Comparison of ENCODE assay signal across 13 cellular contexts in genomic region chr6:47073125-47074110, GRCh38. TPM values are rescaled to one million over a fixed set of nuclear protein-coding genes. Genes with fewer than 3 reads are reported as not detected.
DNase-seq lines count a peak whose midpoint lies in the region; TF ChIP-seq lines count a peak whose summit lies in the region.
"Had no signal": no experiment of that assay in that cellular context is flagged by ENCODE, and none has a peak within 500 bp of the region (broad histone marks: within the 10 kb centered on the region; RNA-seq: fewer than 3 reads in every experiment).

No MANE protein-coding gene starts in this region.

- 91% methylated on average over 5 of the region's 5 CpGs for WGBS in smooth muscle cell (ENCODE audit: low lambda C conversion rate)

- peak; percentile 53 for TF ChIP-seq CTCF in OCI-LY1 (IDR thresholded peaks at IDR 0.05; ENCODE audit: low read length)
- peak; percentile 33 for TF ChIP-seq CTCF in fibroblast of mammary gland (conservative IDR thresholded peaks at IDR 0.05; ENCODE audit: control insufficient read depth, insufficient read depth, low read depth, low read length)
- peak; percentile 40 for TF ChIP-seq CTCF in smooth muscle cell (IDR thresholded peaks at IDR 0.05; ENCODE audit: borderline replicate concordance, insufficient read depth, poor library complexity, severe bottlenecking)

- H4K20me1 ChIP-seq in OCI-LY1 (ENCODE audit: insufficient read depth, low read length) (no peaks in the 10 kb centered on the region), smooth muscle cell (ENCODE audit: low read depth) (no peaks in the 10 kb centered on the region)

- H3K27ac ChIP-seq in OCI-LY1 (ENCODE audit: low read depth, low read length, poor library complexity, severe bottlenecking) (no peak overlapping the region), smooth muscle cell (ENCODE audit: low read depth) (no peak overlapping the region)
- H3K27ac ChIP-seq: stomach had no signal

- H3K9me3 ChIP-seq in OCI-LY1 (ENCODE audit: low read length) (no peaks in the 10 kb centered on the region), smooth muscle cell (replicated peaks; ENCODE audit: low read depth) (no peaks in the 10 kb centered on the region)
- H3K9me3 ChIP-seq: stomach had no signal

- H3F3A ChIP-seq in OCI-LY1 (ENCODE audit: insufficient read depth, low read length) (no peaks in the 10 kb centered on the region), smooth muscle cell (ENCODE audit: low read depth) (peaks cover 18% of the 10 kb centered on the region)

- no peak overlapping the region for H3K4me2 ChIP-seq in OCI-LY1 (ENCODE audit: low read length)
- H3K4me2 ChIP-seq in smooth muscle cell, result no peak overlapping the region

- H3K4me3 ChIP-seq in OCI-LY1 (ENCODE audit: low read depth, low read length, poor library complexity, severe bottlenecking), result no peak overlapping the region
- no peak overlapping the region for H3K4me3 ChIP-seq in fibroblast of mammary gland (ENCODE audit: control insufficient read depth, low read depth, low read length)
- H3K4me3 ChIP-seq in smooth muscle cell, result no peak overlapping the region
- H3K4me3 ChIP-seq: stomach had no signal

- H3K4me1 ChIP-seq in OCI-LY1 (ENCODE audit: insufficient read depth, low read length, severe bottlenecking) (no peaks in the 10 kb centered on the region), smooth muscle cell (ENCODE audit: low read depth) (peaks cover 19% of the 10 kb centered on the region)

- no peaks in the 10 kb centered on the region for H3K27me3 ChIP-seq in OCI-LY1 (ENCODE audit: insufficient read depth, low read length)
- H3K27me3 ChIP-seq in smooth muscle cell (ENCODE audit: low read depth), result no peaks in the 10 kb centered on the region
- H3K27me3 ChIP-seq: stomach had no signal

- H3K36me3 ChIP-seq in OCI-LY1 (ENCODE audit: insufficient read depth, low read length) (no peaks in the 10 kb centered on the region), smooth muscle cell (ENCODE audit: low read depth) (no peaks in the 10 kb centered on the region)
- H3K36me3 ChIP-seq: stomach had no signal

- H3K9ac ChIP-seq in OCI-LY1 (ENCODE audit: low read length) (no peak overlapping the region), smooth muscle cell (ENCODE audit: low read depth) (no peak overlapping the region)

- H2AFZ ChIP-seq in OCI-LY1 (ENCODE audit: low read length) (no peak overlapping the region), smooth muscle cell (ENCODE audit: low read depth) (peak overlapping the region; percentile 32)

- H3K9me2 ChIP-seq in OCI-LY1 (ENCODE audit: low read depth, low read length), result no peaks in the 10 kb centered on the region

- H3K79me2 ChIP-seq in OCI-LY1 (ENCODE audit: insufficient read depth, low read length) (no peaks in the 10 kb centered on the region), smooth muscle cell (ENCODE audit: low read depth) (no peaks in the 10 kb centered on the region)

- DNase-seq in NCI-H748 (lab: John Stamatoyannopoulos, UW; ENCODE audit: unreplicated experiment) (peak; percentile 22), NCI-H748 treated with DMSO at 0.1 percent for 48 hours (lab: John Stamatoyannopoulos, UW) (no peak), fibroblast of mammary gland (ENCODE audit: low read depth) (no peak), smooth muscle cell (lab: John Stamatoyannopoulos, UW; ENCODE audit: unreplicated experiment) (no peak), inferior parietal cortex (ENCODE audit: extremely low spot score) (no peak), NCI-H510A treated with DMSO at 0.1 percent for 48 hours (lab: John Stamatoyannopoulos, UW) (no peak), foreskin melanocyte (no peak)
- DNase-seq: activated CD4-positive, alpha-beta memory T cell treated with anti-CD3 and anti-CD28 coated beads, Interleukin-2, amount 10 ng/mL, durations not matched to agents 7 days and 5 days; effector CD4-positive, alpha-beta T cell; stimulated activated CD4-positive, alpha-beta T cell treated with anti-CD3 and anti-CD28 coated beads, Interleukin-1b, Interleukin-23, amount 100 ng/mL, for 48 hours; stomach had no signal

RNA-seq across cellular contexts. Expression of gene ADGRF1, which starts 31.3 kb away (rescaled TPM):
- total RNA-seq in smooth muscle cell, result not detected in 2 replicates
- not detected in 2 replicates for polyA plus RNA-seq in smooth muscle cell
- total RNA-seq: activated CD4-positive, alpha-beta memory T cell treated with anti-CD3 and anti-CD28 coated beads, Interleukin-2, amount 10 ng/mL, durations not matched to agents 7 days and 5 days; activated naive CD4-positive, alpha-beta T cell treated with anti-CD3 and anti-CD28 coated beads, Interleukin-2, amount 50 U/mL, for 72 hours had no signal
